Comparison of ENCODE assay signal across 17 cellular contexts in genomic region chr6:135871296-135871695, GRCh38. TPM values are rescaled to one million over a fixed set of nuclear protein-coding genes. Genes with fewer than 3 reads are reported as not detected.
A peak's percentile ranks its signal among the peaks of the same experiment; 100 is the strongest.
DNase-seq lines count a peak whose midpoint lies in the region; ATAC-seq lines count a peak whose summit lies in the region.
"Had no signal": no experiment of that assay in that cellular context is flagged by ENCODE, and none has a peak within 500 bp of the region (broad histone marks: within the 10 kb centered on the region; RNA-seq: fewer than 3 reads in every experiment).

No MANE protein-coding gene starts in this region.

- WGBS in right cardiac atrium = 91% methylated on average over 1 of the region's 1 CpG

- peaks cover 47% of the 10 kb centered on the region for H3K4me1 Mint-ChIP-seq in activated T-helper 2 cell treated with anti-CD3 and anti-CD28 coated beads, Interferon-gamma antibody, Interleukin-2, Interleukin-4, amounts not matched to agents 10 μg/mL and 5 μg/mL and 100 μg/mL, durations not matched to agents 14 hours and 24 hours and 36 hours (ENCODE audit: low read depth)
- peaks cover 33% of the 10 kb centered on the region for H3K4me1 Mint-ChIP-seq in T-helper 2 cell treated with Interferon-gamma antibody and Interleukin-4, amounts not matched to agents 5 μg/mL and 100 μg/mL, for 36 hours (ENCODE audit: low read depth)
- H3K4me1 Mint-ChIP-seq: neural crest cell had no signal

- no peaks in the 10 kb centered on the region for H3K27me3 ChIP-seq in right cardiac atrium (ENCODE audit: control insufficient read depth, insufficient read depth)
- H3K27me3 ChIP-seq: right lobe of liver, upper lobe of right lung had no signal

- DNase-seq in right cardiac atrium (no peak), cardiac septum (ENCODE audit: low spot score) (no peak), foreskin melanocyte (peak; percentile 92), NCI-H69 (lab: John Stamatoyannopoulos, UW) (no peak), hepatic stellate cell (ENCODE audit: low spot score) (no peak)
- DNase-seq in activated T-helper 2 cell treated with anti-CD3 and anti-CD28 coated beads, Interferon-gamma antibody, Interleukin-2, Interleukin-4, amounts not matched to agents 10 μg/mL and 5 μg/mL and 100 μg/mL, durations not matched to agents 14 hours and 24 hours and 36 hours (ENCODE audit: low spot score) = no peak
- no peak for DNase-seq in T-helper 2 cell treated with Interferon-gamma antibody and Interleukin-4, amounts not matched to agents 5 μg/mL and 100 μg/mL, for 36 hours (ENCODE audit: low spot score)
- DNase-seq: activated CD4-positive, alpha-beta T cell treated with anti-CD3 and anti-CD28 coated beads for 36 hours; NCI-H1694; NCI-H524; right lobe of liver; upper lobe of right lung had no signal

- peaks cover 58% of the 10 kb centered on the region for H3K36me3 Mint-ChIP-seq in activated T-helper 2 cell treated with anti-CD3 and anti-CD28 coated beads, Interferon-gamma antibody, Interleukin-2, Interleukin-4, amounts not matched to agents 10 μg/mL and 5 μg/mL and 100 μg/mL, durations not matched to agents 14 hours and 24 hours and 36 hours (ENCODE audit: low read depth)
- peaks cover 28% of the 10 kb centered on the region for H3K36me3 Mint-ChIP-seq in T-helper 2 cell treated with Interferon-gamma antibody and Interleukin-4, amounts not matched to agents 5 μg/mL and 100 μg/mL, for 36 hours (ENCODE audit: low read depth)
- H3K36me3 Mint-ChIP-seq: activated naive CD8-positive, alpha-beta T cell; stimulated activated memory B cell treated with anti-CD40 and anti-IgM and Interleukin-4, amounts not matched to agents 10 μg/mL and 1 μg/mL and 100 μg/mL, for 72 hours had no signal

- peak overlapping the region; percentile 5 for H3K27ac Mint-ChIP-seq in activated T-helper 2 cell treated with anti-CD3 and anti-CD28 coated beads, Interferon-gamma antibody, Interleukin-2, Interleukin-4, amounts not matched to agents 10 μg/mL and 5 μg/mL and 100 μg/mL, durations not matched to agents 14 hours and 24 hours and 36 hours
- H3K27ac Mint-ChIP-seq in T-helper 2 cell treated with Interferon-gamma antibody and Interleukin-4, amounts not matched to agents 5 μg/mL and 100 μg/mL, for 36 hours = no peak overlapping the region
- H3K27ac Mint-ChIP-seq: activated CD4-positive, alpha-beta T cell treated with anti-CD3 and anti-CD28 coated beads for 36 hours; activated naive CD8-positive, alpha-beta T cell; stimulated activated memory B cell treated with anti-CD40 and anti-IgM and Interleukin-4, amounts not matched to agents 10 μg/mL and 1 μg/mL and 100 μg/mL, for 72 hours had no signal

- ATAC-seq in right cardiac atrium (peak in 1 of 2 donors; percentile 39), GM19023 (IDR thresholded peaks at IDR 0.05; ENCODE audit: unreplicated experiment) (no peak)
- ATAC-seq: activated CD4-positive, alpha-beta T cell treated with anti-CD3 and anti-CD28 coated beads for 36 hours; Panc1; right lobe of liver; stimulated activated memory B cell treated with anti-CD40 and anti-IgM and Interleukin-4, amounts not matched to agents 10 μg/mL and 1 μg/mL and 100 μg/mL, for 72 hours; upper lobe of right lung had no signal

- H3K27me3 Mint-ChIP-seq in activated T-helper 2 cell treated with anti-CD3 and anti-CD28 coated beads, Interferon-gamma antibody, Interleukin-2, Interleukin-4, amounts not matched to agents 10 μg/mL and 5 μg/mL and 100 μg/mL, durations not matched to agents 14 hours and 24 hours and 36 hours (ENCODE audit: low read depth) = no peaks in the 10 kb centered on the region
- no peaks in the 10 kb centered on the region for H3K27me3 Mint-ChIP-seq in T-helper 2 cell treated with Interferon-gamma antibody and Interleukin-4, amounts not matched to agents 5 μg/mL and 100 μg/mL, for 36 hours (ENCODE audit: low read depth)
- H3K27me3 Mint-ChIP-seq: activated CD4-positive, alpha-beta T cell treated with anti-CD3 and anti-CD28 coated beads for 36 hours; activated naive CD8-positive, alpha-beta T cell; stimulated activated memory B cell treated with anti-CD40 and anti-IgM and Interleukin-4, amounts not matched to agents 10 μg/mL and 1 μg/mL and 100 μg/mL, for 72 hours had no signal

- peaks cover 3% of the 10 kb centered on the region for H3K4me1 ChIP-seq in right cardiac atrium (ENCODE audit: control insufficient read depth, insufficient read depth, low read length)
- H3K4me1 ChIP-seq: right lobe of liver, upper lobe of right lung had no signal

- no peaks in the 10 kb centered on the region for H3K9me3 ChIP-seq in right cardiac atrium (ENCODE audit: control insufficient read depth, low read length)
- H3K9me3 ChIP-seq: right lobe of liver, upper lobe of right lung had no signal

- H3K4me3 ChIP-seq in right cardiac atrium (ENCODE audit: low read length) = no peak overlapping the region
- H3K4me3 ChIP-seq: right lobe of liver, upper lobe of right lung had no signal

- intact Hi-C loops in right cardiac atrium (cut with DNase I) (no loop called here), cardiac septum (cut with DNase I) (no loop called here)
- intact Hi-C loops in activated T-helper 2 cell treated with anti-CD3 and anti-CD28 coated beads, Interferon-gamma antibody, Interleukin-2, Interleukin-4, amounts not matched to agents 10 μg/mL and 5 μg/mL and 100 μg/mL, durations not matched to agents 14 hours and 24 hours and 36 hours (cut with micrococcal nuclease) = no loop called here

- no peaks in the 10 kb centered on the region for H3K9me3 Mint-ChIP-seq in activated T-helper 2 cell treated with anti-CD3 and anti-CD28 coated beads, Interferon-gamma antibody, Interleukin-2, Interleukin-4, amounts not matched to agents 10 μg/mL and 5 μg/mL and 100 μg/mL, durations not matched to agents 14 hours and 24 hours and 36 hours
- H3K9me3 Mint-ChIP-seq in T-helper 2 cell treated with Interferon-gamma antibody and Interleukin-4, amounts not matched to agents 5 μg/mL and 100 μg/mL, for 36 hours = no peaks in the 10 kb centered on the region
- H3K9me3 Mint-ChIP-seq: neural crest cell; stimulated activated memory B cell treated with anti-CD40 and anti-IgM and Interleukin-4, amounts not matched to agents 10 μg/mL and 1 μg/mL and 100 μg/mL, for 72 hours had no signal

- H3K27ac ChIP-seq in right cardiac atrium (ENCODE audit: low read length) = peak overlapping the region; percentile 21
- H3K27ac ChIP-seq: right lobe of liver, upper lobe of right lung had no signal

- no peak overlapping the region for H3K4me3 Mint-ChIP-seq in activated T-helper 2 cell treated with anti-CD3 and anti-CD28 coated beads, Interferon-gamma antibody, Interleukin-2, Interleukin-4, amounts not matched to agents 10 μg/mL and 5 μg/mL and 100 μg/mL, durations not matched to agents 14 hours and 24 hours and 36 hours (ENCODE audit: low read depth)
- H3K4me3 Mint-ChIP-seq in T-helper 2 cell treated with Interferon-gamma antibody and Interleukin-4, amounts not matched to agents 5 μg/mL and 100 μg/mL, for 36 hours = no peak overlapping the region
- H3K4me3 Mint-ChIP-seq: activated CD4-positive, alpha-beta T cell treated with anti-CD3 and anti-CD28 coated beads for 36 hours; activated naive CD8-positive, alpha-beta T cell; neural crest cell; stimulated activated memory B cell treated with anti-CD40 and anti-IgM and Interleukin-4, amounts not matched to agents 10 μg/mL and 1 μg/mL and 100 μg/mL, for 72 hours had no signal

RNA-seq across cellular contexts. Expression of gene PDE7B, which starts 19.8 kb away (rescaled TPM):
- 10 to 100 TPM in 1 of 4 donors, 1 to 10 TPM in 3; 6.4 to 11.6 (median 8.3) TPM for total RNA-seq in right cardiac atrium
- 2.9 TPM for polyA plus RNA-seq in right cardiac atrium
- total RNA-seq in cardiac septum = 4.4 TPM
- 27.6 and 28.8 TPM in 2 replicates for total RNA-seq in activated T-helper 2 cell treated with anti-CD3 and anti-CD28 coated beads, Interferon-gamma antibody, Interleukin-2, Interleukin-4, amounts not matched to agents 10 μg/mL and 5 μg/mL and 100 μg/mL, durations not matched to agents 14 hours and 24 hours and 36 hours
